In genomic region chr1:107976431-107977215, GRCh38 we compare ENCODE assay signal across 18 cellular contexts.
DNase-seq lines count a peak whose midpoint lies in the region; ATAC-seq and FAIRE-seq lines count a peak whose summit lies in the region.
"Had no signal": no experiment of that assay in that cellular context is flagged by ENCODE, and none has a peak within 500 bp of the region (broad histone marks: within the 10 kb centered on the region; RNA-seq: fewer than 3 reads in every experiment).

No MANE protein-coding gene starts in this region.

- ATAC-seq in GM21529 (IDR thresholded peaks at IDR 0.05; ENCODE audit: unreplicated experiment) (no peak), GM21367 (IDR thresholded peaks at IDR 0.05; ENCODE audit: unreplicated experiment) (no peak)
- ATAC-seq: stimulated activated naive CD8-positive, alpha-beta T cell treated with anti-CD3 and anti-CD28 coated beads, Interleukin-15, Interleukin-2, amounts not matched to agents 100 U/mL and 50 U/mL, for 24 hours had no signal

- intact Hi-C loops in posterior cingulate gyrus (cut with DNase I), result no loop called here

- peak; percentile 35 for DNase-seq in stimulated activated CD4-positive, alpha-beta T cell treated with anti-CD3 and anti-CD28 coated beads, Interleukin-15, amount 100 ng/mL, for 24 hours
- no peak for DNase-seq in stimulated activated CD4-positive, alpha-beta T cell treated with anti-CD3 and anti-CD28 coated beads, Interleukin-12 subunit alpha, Interleukin-12 subunit beta, amount 100 ng/mL, for 4 hours
- DNase-seq in RCC 7860 (ENCODE audit: low spot score), result peak; percentile 59
- peak; percentile 15 for DNase-seq in kidney glomerular epithelial cell (lab: John Stamatoyannopoulos, UW)
- DNase-seq in stimulated activated CD8-positive, alpha-beta memory T cell treated with anti-CD3 and anti-CD28 coated beads, Interleukin-4, amount 100 ng/mL, for 48 hours, result peak; percentile 36
- no peak for DNase-seq in posterior cingulate gyrus
- DNase-seq: Caco-2; left ventricle myocardium inferior; NCI-H2107; NCI-H774; Peyer's patch; stimulated activated naive CD8-positive, alpha-beta T cell treated with anti-CD3 and anti-CD28 coated beads, Interleukin-15, Interleukin-2, amounts not matched to agents 100 U/mL and 50 U/mL, for 24 hours; transverse colon had no signal

- peak; percentile 92 for FAIRE-seq in RCC 7860 (lab: Jason Lieb, UNC)
- FAIRE-seq: frontal cortex, G401.6, H54 had no signal

Comparison
In these comparisons a context has a peak if more than half of its experiments do, and no peak if none do; other contexts are left out.
1. DNase-seq: peak in stimulated activated CD4-positive, alpha-beta T cell treated with anti-CD3 and anti-CD28 coated beads, Interleukin-15, amount 100 ng/mL, for 24 hours (single experiment), RCC 7860 (single experiment), kidney glomerular epithelial cell (single experiment) and stimulated activated CD8-positive, alpha-beta memory T cell treated with anti-CD3 and anti-CD28 coated beads, Interleukin-4, amount 100 ng/mL, for 48 hours (single experiment); none in stimulated activated CD4-positive, alpha-beta T cell treated with anti-CD3 and anti-CD28 coated beads, Interleukin-12 subunit alpha, Interleukin-12 subunit beta, amount 100 ng/mL, for 4 hours (single experiment) and posterior cingulate gyrus (0 of 10).